Comparison of ENCODE assay signal across 26 cellular contexts in the genomic region with DNA sequence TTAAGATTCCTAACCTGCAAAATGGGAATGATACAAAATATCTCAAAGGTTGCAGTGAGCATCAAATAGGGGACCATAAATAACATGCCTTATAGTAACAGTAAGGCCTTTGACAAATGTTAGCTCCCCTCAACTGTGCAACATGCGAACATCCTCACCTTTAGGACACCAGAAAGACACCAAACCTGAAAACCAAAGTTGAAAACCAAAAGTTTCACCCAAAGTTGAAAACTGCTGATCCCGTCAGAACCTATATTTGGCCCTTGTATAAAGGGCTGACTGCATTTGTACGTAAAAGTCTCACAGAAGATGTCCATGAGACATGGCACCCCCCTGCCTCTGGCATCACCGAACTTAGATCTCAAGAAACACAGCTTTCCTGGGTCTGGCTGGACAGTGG.
"Had no signal": no experiment of that assay in that cellular context is flagged by ENCODE, and none has a peak within 500 bp of the region (broad histone marks: within the 10 kb centered on the region; RNA-seq: fewer than 3 reads in every experiment).

No MANE protein-coding gene starts in this region.

- H3K4me1 ChIP-seq: testis, uterus had no signal

- H3K9me3 ChIP-seq: neutrophil, pancreas, psoas muscle, right lobe of liver, sigmoid colon, suprapubic skin, testis, tibial artery, transverse colon, upper lobe of right lung, uterus had no signal

- DNase-seq: naive thymus-derived CD8-positive, alpha-beta T cell; nephron progenitor cell; nucleus accumbens; pancreas; psoas muscle; right cardiac atrium; right lobe of liver; sigmoid colon; small intestine; stimulated activated CD4-positive, alpha-beta T cell treated with anti-CD3 and anti-CD28 coated beads, Interleukin-15, amount 100 ng/mL, for 24 hours; stimulated activated CD4-positive, alpha-beta T cell treated with anti-CD3 and anti-CD28 coated beads, Interleukin-2, amount 100 ng/mL, for 24 hours; stimulated activated CD4-positive, alpha-beta T cell treated with anti-CD3 and anti-CD28 coated beads, Interleukin-2, amount 100 ng/mL, for 48 hours; stimulated activated CD4-positive, alpha-beta T cell treated with anti-CD3 and anti-CD28 coated beads, Interleukin-4, amount 100 ng/mL, for 24 hours; stimulated activated naive B cell treated with anti-CD40 and anti-IgM and Interleukin-4, amounts not matched to agents 10 μg/mL and 1 μg/mL and 100 μg/mL, for 72 hours; stimulated activated naive CD8-positive, alpha-beta T cell treated with anti-CD3 and anti-CD28 coated beads, Interleukin-15, amount 100 ng/mL, for 72 hours; stimulated activated naive CD8-positive, alpha-beta T cell treated with anti-CD3 and anti-CD28 coated beads, Interleukin-15, Interleukin-2, amounts not matched to agents 100 U/mL and 50 U/mL, for 24 hours; substantia nigra; testis; tibial artery; transverse colon; upper lobe of right lung; uterus had no signal

- H3K27ac ChIP-seq: neutrophil, pancreas, psoas muscle, right lobe of liver, sigmoid colon, suprapubic skin, testis, tibial artery, transverse colon, upper lobe of right lung, uterus had no signal

- H3K4me3 ChIP-seq: pancreas, psoas muscle, right lobe of liver, sigmoid colon, suprapubic skin, testis, tibial artery, transverse colon, upper lobe of right lung, uterus had no signal

- H3K36me3 ChIP-seq: uterus had no signal

- H3K27me3 ChIP-seq: neutrophil, pancreas, right lobe of liver, sigmoid colon, suprapubic skin, testis, tibial artery, transverse colon, upper lobe of right lung, uterus had no signal

- ATAC-seq: naive thymus-derived CD8-positive, alpha-beta T cell; natural killer cell treated with Interleukin-12 subunit alpha and Interleukin-12 subunit beta and Interleukin-15 and Interleukin-18, amount 100 ng/mL, for 72 hours; pancreas; psoas muscle; right cardiac atrium; right lobe of liver; stimulated activated effector memory CD8-positive, alpha-beta T cell treated with anti-CD3 and anti-CD28 coated beads, Interleukin-12 subunit alpha, Interleukin-12 subunit beta, amount 100 ng/mL, for 72 hours; stimulated activated naive B cell treated with anti-CD40 and anti-IgM and Interleukin-4, amounts not matched to agents 10 μg/mL and 1 μg/mL and 100 μg/mL, for 72 hours; stimulated activated naive CD8-positive, alpha-beta T cell treated with anti-CD3 and anti-CD28 coated beads, Interleukin-15, amount 100 ng/mL, for 72 hours; stimulated activated naive CD8-positive, alpha-beta T cell treated with anti-CD3 and anti-CD28 coated beads, Interleukin-15, Interleukin-2, amounts not matched to agents 100 U/mL and 50 U/mL, for 24 hours; upper lobe of right lung had no signal
